ENCODE assay signal across 21 cellular contexts in genomic region chr11:85619497-85619896, GRCh38. TPM values are rescaled to one million over a fixed set of nuclear protein-coding genes. Genes with fewer than 3 reads are reported as not detected.
DNase-seq lines count a peak whose midpoint lies in the region; ATAC-seq and TF ChIP-seq lines count a peak whose summit lies in the region.
"Had no signal": no experiment of that assay in that cellular context is flagged by ENCODE, and none has a peak within 500 bp of the region (broad histone marks: within the 10 kb centered on the region; RNA-seq: fewer than 3 reads in every experiment).

No MANE protein-coding gene starts in this region.

- H3K4me3 ChIP-seq in choroid plexus epithelial cell (ENCODE audit: low read depth, low read length), result no peak overlapping the region
- H3K4me3 ChIP-seq: HAP-1, heart right ventricle, lung, MG63, testis had no signal

- peak; percentile 49 to 86 for ATAC-seq in activated naive CD4-positive, alpha-beta T cell treated with anti-CD3 and anti-CD28 coated beads, Interleukin-2, amount 50 U/mL, for 72 hours
- ATAC-seq in stimulated activated naive CD8-positive, alpha-beta T cell treated with anti-CD3 and anti-CD28 coated beads, Interleukin-15, Interleukin-2, amounts not matched to agents 100 U/mL and 50 U/mL, for 24 hours, result no peak
- ATAC-seq in HG03342 (IDR thresholded peaks at IDR 0.05; ENCODE audit: unreplicated experiment) (no peak), GM18873 (IDR thresholded peaks at IDR 0.05; ENCODE audit: low FRiP score, unreplicated experiment) (no peak)
- ATAC-seq: heart right ventricle, T-cell had no signal

- H3K9me3 Mint-ChIP-seq in activated naive CD4-positive, alpha-beta T cell treated with anti-CD3 and anti-CD28 coated beads, Interleukin-2, amount 50 U/mL, for 72 hours, result no peaks in the 10 kb centered on the region
- H3K9me3 Mint-ChIP-seq: activated naive CD4-positive, alpha-beta T cell treated with anti-CD3 and anti-CD28 coated beads, Interleukin-2, amount 50 U/mL, for 24 hours; immature natural killer cell; T-cell had no signal

- TF ChIP-seq CTCF in choroid plexus epithelial cell (conservative IDR thresholded peaks at IDR 0.05; ENCODE audit: low read depth, low read length), result no peak

- peak in 1 of 2 donors; percentile 57 for DNase-seq in activated naive CD4-positive, alpha-beta T cell treated with anti-CD3 and anti-CD28 coated beads, Interleukin-2, amount 50 U/mL, for 72 hours (ENCODE audit: low spot score in 2 of 2)
- no peak for DNase-seq in activated naive CD4-positive, alpha-beta T cell treated with anti-CD3 and anti-CD28 coated beads, Interleukin-2, amount 50 U/mL, for 16 hours
- DNase-seq in choroid plexus epithelial cell (ENCODE audit: low read depth), result peak; percentile 1
- DNase-seq in stimulated activated naive CD8-positive, alpha-beta T cell treated with anti-CD3 and anti-CD28 coated beads, Interleukin-15, Interleukin-2, amounts not matched to agents 100 U/mL and 50 U/mL, for 24 hours, result peak; percentile 10
- DNase-seq: ACHN; activated T-cell treated with anti-CD3 and anti-CD28 coated beads, Interleukin-2, amount 50 U/mL, for 1 hour; DMS 273 treated with DMSO at 0.1 percent for 48 hours; heart right ventricle; immature natural killer cell; MG63; NCI-H146; retina; SHP77; T-cell; testis had no signal

- H3K36me3 Mint-ChIP-seq in activated naive CD4-positive, alpha-beta T cell treated with anti-CD3 and anti-CD28 coated beads, Interleukin-2, amount 50 U/mL, for 72 hours, result no peaks in the 10 kb centered on the region
- H3K36me3 Mint-ChIP-seq: CD14-positive monocyte had no signal

- H3K27ac Mint-ChIP-seq in activated naive CD4-positive, alpha-beta T cell treated with anti-CD3 and anti-CD28 coated beads, Interleukin-2, amount 50 U/mL, for 72 hours, result peak overlapping the region in 1 of 2 donors; percentile 7
- H3K27ac Mint-ChIP-seq: activated naive CD4-positive, alpha-beta T cell treated with anti-CD3 and anti-CD28 coated beads, Interleukin-2, amount 50 U/mL, for 24 hours; CD14-positive monocyte; immature natural killer cell; T-cell had no signal

RNA-seq across cellular contexts. Expression of gene DLG2, which starts 7.6 kb away (rescaled TPM):
- 1 to 10 TPM; 4.2 to 5.4 TPM for total RNA-seq in activated naive CD4-positive, alpha-beta T cell treated with anti-CD3 and anti-CD28 coated beads, Interleukin-2, amount 50 U/mL, for 72 hours

RNA-seq across cellular contexts. Expression of gene TMEM126B, which starts 8.9 kb away (rescaled TPM):
- 100 to 1,000 TPM in 1 of 2 donors, 10 to 100 TPM in 1; 77.0 to 104 TPM for total RNA-seq in activated naive CD4-positive, alpha-beta T cell treated with anti-CD3 and anti-CD28 coated beads, Interleukin-2, amount 50 U/mL, for 72 hours

RNA-seq across cellular contexts. Expression of gene TMEM126A, which starts 28.3 kb away (rescaled TPM):
- 10 to 100 TPM; 36.5 to 60.3 TPM for total RNA-seq in activated naive CD4-positive, alpha-beta T cell treated with anti-CD3 and anti-CD28 coated beads, Interleukin-2, amount 50 U/mL, for 72 hours

RNA-seq across cellular contexts. Expression of gene CREBZF, which starts 45.4 kb away (rescaled TPM):
- total RNA-seq in activated naive CD4-positive, alpha-beta T cell treated with anti-CD3 and anti-CD28 coated beads, Interleukin-2, amount 50 U/mL, for 72 hours, result 10 to 100 TPM; 61.0 to 65.7 TPM

Comparison
In these comparisons a context has a peak if more than half of its experiments do, and no peak if none do; other contexts are left out.
1. ATAC-seq: peak in activated naive CD4-positive, alpha-beta T cell treated with anti-CD3 and anti-CD28 coated beads, Interleukin-2, amount 50 U/mL, for 72 hours (2 of 2); none in stimulated activated naive CD8-positive, alpha-beta T cell treated with anti-CD3 and anti-CD28 coated beads, Interleukin-15, Interleukin-2, amounts not matched to agents 100 U/mL and 50 U/mL, for 24 hours (single experiment), HG03342 (single experiment) and GM18873 (single experiment).